10 cellular contexts compared by ENCODE assay signal in the genomic region with DNA sequence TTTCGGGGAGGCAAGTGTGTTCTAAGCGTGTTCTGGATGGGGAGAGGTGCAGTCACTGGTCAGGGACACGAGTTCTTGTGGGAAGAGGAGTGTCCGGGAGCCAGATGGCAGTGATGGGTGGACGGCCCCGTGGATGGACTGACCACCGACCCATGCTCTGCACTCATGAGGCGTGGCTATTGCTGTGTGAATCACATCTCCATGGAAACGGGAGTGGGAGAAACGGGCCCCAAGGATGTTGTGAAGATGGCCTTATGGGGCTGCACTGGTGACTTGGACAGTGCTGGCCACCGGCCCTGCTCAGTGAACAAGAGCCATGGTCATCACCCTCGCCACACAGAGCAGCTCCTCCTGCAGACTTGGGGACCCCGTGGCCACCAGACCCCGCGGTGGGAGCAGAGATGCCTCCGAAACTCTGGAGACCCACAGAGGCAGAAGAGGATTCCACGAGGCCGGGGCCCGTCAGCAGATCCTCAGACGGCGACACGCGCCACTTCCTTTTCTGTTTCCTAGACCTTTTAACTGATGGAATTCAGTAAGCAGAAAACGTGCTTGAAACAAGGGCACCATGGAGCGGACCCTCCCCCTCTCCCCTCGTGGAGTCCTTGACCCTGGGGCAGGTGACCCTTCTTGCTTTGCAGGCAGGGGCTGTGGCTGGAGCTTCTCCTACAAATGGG. TPM values are rescaled to one million over a fixed set of nuclear protein-coding genes. Genes with fewer than 3 reads are reported as not detected.
DNase-seq lines count a peak whose midpoint lies in the region; ATAC-seq, FAIRE-seq and TF ChIP-seq lines count a peak whose summit lies in the region.
"Had no signal": no experiment of that assay in that cellular context is flagged by ENCODE, and none has a peak within 500 bp of the region (broad histone marks: within the 10 kb centered on the region; RNA-seq: fewer than 3 reads in every experiment).

No MANE protein-coding gene starts in this region.

- H3K4me3 ChIP-seq in right cardiac atrium (ENCODE audit: low read length) (no peak overlapping the region), heart right ventricle (peak overlapping the region in 1 of 10 donors; percentile 46), upper lobe of right lung (no peak overlapping the region)
- H3K4me3 ChIP-seq in effector memory CD4-positive, alpha-beta T cell (ENCODE audit: insufficient read depth, low read depth, low read length, poor library complexity, severe bottlenecking) = peak overlapping the region; percentile 15

- intact Hi-C loops in right cardiac atrium (cut with DNase I) (loop anchor here (2.0 to 10.0 kb wide), 5 partner anchors 66 to 411 kb away; no protein-coding TSS in a partner anchor), heart right ventricle (cut with DNase I) (loop anchor here (2.0 to 5.0 kb wide), 10 partner anchors 46 to 411 kb away; partner anchors contain the start of genes GAS6 (in 1 of the 10) and TMEM255B (in 1 of the 10)), upper lobe of right lung (cut with DNase I) (no loop called here)

- ATAC-seq in right cardiac atrium (no peak), heart right ventricle (no peak), upper lobe of right lung (no peak), HG03175 (IDR thresholded peaks at IDR 0.05; ENCODE audit: unreplicated experiment) (no peak)
- ATAC-seq in activated CD4-positive, CD25-positive, alpha-beta regulatory T cell treated with anti-CD3 and anti-CD28 coated beads, Interleukin-2, amount 50 U/mL, for 24 hours = no peak

- DNase-seq in right cardiac atrium = peak; percentile 26 to 65 (median 51)
- no peak for DNase-seq in heart right ventricle
- peak; percentile 24 for DNase-seq in RCC 7860 (ENCODE audit: low spot score)
- no peak for DNase-seq in effector memory CD4-positive, alpha-beta T cell
- no peak for DNase-seq in upper lobe of right lung
- DNase-seq in NCI-H2196 treated with DMSO at 0.1 percent for 48 hours (lab: John Stamatoyannopoulos, UW; ENCODE audit: unreplicated experiment) = no peak
- DNase-seq: NCI-H1436 treated with DMSO at 0.1 percent for 48 hours had no signal

- H3K27ac ChIP-seq in right cardiac atrium (ENCODE audit: low read length) = no peak overlapping the region
- H3K27ac ChIP-seq in heart right ventricle = peak overlapping the region in 1 of 10 donors; percentile 68
- no peak overlapping the region for H3K27ac ChIP-seq in effector memory CD4-positive, alpha-beta T cell (ENCODE audit: insufficient read depth, low read length, poor library complexity, severe bottlenecking)
- peak overlapping the region; percentile 3 for H3K27ac ChIP-seq in upper lobe of right lung

- WGBS in right cardiac atrium = 70% methylated on average over 26 of the region's 26 CpGs
- 63 to 72% methylated on average over 26 of the region's 26 CpGs for WGBS in heart right ventricle, 2 donors

- H3K27me3 ChIP-seq in right cardiac atrium (ENCODE audit: control insufficient read depth, insufficient read depth) (no peaks in the 10 kb centered on the region), heart right ventricle (no peaks in the 10 kb centered on the region), upper lobe of right lung (no peaks in the 10 kb centered on the region)
- no peaks in the 10 kb centered on the region for H3K27me3 ChIP-seq in effector memory CD4-positive, alpha-beta T cell (replicated peaks; ENCODE audit: control insufficient read depth, insufficient read depth, low read length, poor library complexity, severe bottlenecking)

- TF ChIP-seq CTCF in heart right ventricle (IDR thresholded peaks at IDR 0.05) = no peak
- no peak for TF ChIP-seq CTCF in upper lobe of right lung (IDR thresholded peaks at IDR 0.05)

- H3K4me1 ChIP-seq in right cardiac atrium (ENCODE audit: control insufficient read depth, insufficient read depth, low read length) (peaks cover 1% of the 10 kb centered on the region), heart right ventricle (peaks cover 41 to 73% (median 52%) of the 10 kb centered on the region in 9 donors), upper lobe of right lung (peaks cover 51% of the 10 kb centered on the region)
- H3K4me1 ChIP-seq in effector memory CD4-positive, alpha-beta T cell (ENCODE audit: control insufficient read depth, insufficient read depth, low read length, poor library complexity, severe bottlenecking) = no peaks in the 10 kb centered on the region

- peaks cover 0 to 10% (median 0%) of the 10 kb centered on the region in 9 donors for H3K36me3 ChIP-seq in heart right ventricle
- H3K36me3 ChIP-seq in effector memory CD4-positive, alpha-beta T cell (ENCODE audit: control insufficient read depth, insufficient read depth, low read length) = no peaks in the 10 kb centered on the region
- H3K36me3 ChIP-seq in upper lobe of right lung = no peaks in the 10 kb centered on the region

- no peak for FAIRE-seq in RCC 7860 (lab: Jason Lieb, UNC)

- H3K9me3 ChIP-seq in right cardiac atrium (ENCODE audit: control insufficient read depth, low read length) = no peaks in the 10 kb centered on the region
- no peaks in the 10 kb centered on the region for H3K9me3 ChIP-seq in heart right ventricle
- H3K9me3 ChIP-seq in effector memory CD4-positive, alpha-beta T cell (ENCODE audit: control insufficient read depth, low read length) = no peaks in the 10 kb centered on the region
- no peaks in the 10 kb centered on the region for H3K9me3 ChIP-seq in upper lobe of right lung
- H3K9me3 ChIP-seq: Caco-2 had no signal

RNA-seq across cellular contexts. Expression of gene GAS6, which starts 47.5 kb away (rescaled TPM):
- total RNA-seq in right cardiac atrium = 100 to 1,000 TPM; 197 to 213 (median 202) TPM
- polyA plus RNA-seq in right cardiac atrium = 273 TPM
- 100 to 1,000 TPM; 146 to 223 (median 174) TPM for total RNA-seq in heart right ventricle
- polyA plus RNA-seq in heart right ventricle = 100 to 1,000 TPM; 113 to 280 TPM
- total RNA-seq in upper lobe of right lung = 197 TPM

RNA-seq across cellular contexts. Expression of gene TMEM255B, which starts 57.4 kb away (rescaled TPM):
- 1 to 10 TPM; 6.2 to 9.9 (median 8.8) TPM for total RNA-seq in right cardiac atrium
- 7.8 TPM for polyA plus RNA-seq in right cardiac atrium
- total RNA-seq in heart right ventricle = 10 to 100 TPM in 2 of 10 donors, 1 to 10 TPM in 8; 2.4 to 11.1 (median 5.5) TPM
- 10 to 100 TPM in 1 of 2 donors, 1 to 10 TPM in 1; 8.6 to 12.9 TPM for polyA plus RNA-seq in heart right ventricle
- 43.6 TPM for total RNA-seq in upper lobe of right lung

Comparison
In these comparisons a context has a peak if more than half of its experiments do, and no peak if none do; other contexts are left out.
1. DNase-seq: peak in right cardiac atrium (3 of 3) and RCC 7860 (single experiment); none in heart right ventricle (0 of 2), effector memory CD4-positive, alpha-beta T cell (0 of 3), upper lobe of right lung (single experiment) and NCI-H2196 treated with DMSO at 0.1 percent for 48 hours (single experiment).